Comparison of ENCODE assay signal across 19 cellular contexts in the genomic region with DNA sequence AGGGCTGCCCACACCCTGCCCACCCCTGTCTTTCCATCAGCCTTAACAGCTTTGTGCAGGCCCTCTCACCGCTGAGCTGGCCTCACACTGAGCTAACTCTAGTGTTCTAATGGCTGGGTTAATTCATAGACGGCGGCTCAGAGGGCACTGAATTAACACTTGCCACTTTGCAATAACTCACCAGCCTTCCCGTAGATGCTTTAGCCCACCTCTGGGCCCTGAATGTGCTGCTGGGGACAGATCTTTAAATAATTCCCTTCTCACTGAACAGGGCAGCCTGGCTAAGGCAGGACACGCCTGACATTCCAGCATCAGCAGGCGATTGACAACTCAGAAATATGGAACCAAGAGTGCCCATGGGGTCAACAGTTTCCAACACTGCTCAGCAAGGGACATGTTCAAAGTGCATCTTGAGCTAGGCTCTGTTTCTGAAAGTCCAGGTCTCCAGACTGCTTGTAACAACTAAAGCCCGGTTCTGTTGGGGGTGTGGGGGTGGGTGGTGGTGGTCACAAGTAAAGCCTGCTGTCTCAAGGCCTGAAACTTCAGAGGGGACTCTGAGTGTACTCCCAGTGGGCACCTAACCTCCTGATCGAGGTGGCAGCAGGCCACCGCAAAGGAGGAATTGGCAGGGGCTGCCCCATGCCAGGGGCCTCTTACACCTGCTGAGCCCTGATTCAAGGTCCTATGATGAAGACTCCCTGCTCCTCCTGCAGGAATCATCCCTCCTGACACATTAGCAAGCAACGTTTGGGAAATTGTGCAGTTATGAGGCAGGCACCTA.
"Had no signal": no experiment of that assay in that cellular context is flagged by ENCODE, and none has a peak within 500 bp of the region (broad histone marks: within the 10 kb centered on the region; RNA-seq: fewer than 3 reads in every experiment).

No MANE protein-coding gene starts in this region.

- H3K36me3 ChIP-seq: cardiac muscle cell, left ventricle myocardium inferior, spleen, thoracic aorta, upper lobe of left lung had no signal

- ATAC-seq: foreskin keratinocyte had no signal

- H3K9me3 ChIP-seq: left ventricle myocardium inferior, spleen, thoracic aorta, upper lobe of left lung had no signal

- H3K9me3 Mint-ChIP-seq: activated B cell treated with CpG ODN at 0.5 μM for 24 hours; activated CD4-positive, alpha-beta memory T cell treated with anti-CD3 and anti-CD28 coated beads, Interleukin-2, amount 10 ng/mL, durations not matched to agents 7 days and 5 days; activated naive CD4-positive, alpha-beta T cell treated with anti-CD3 and anti-CD28 coated beads, Interleukin-2, amount 10 ng/mL, durations not matched to agents 7 days and 5 days; immature natural killer cell had no signal

- DNase-seq: activated B cell treated with CpG ODN at 0.5 μM for 24 hours; activated CD4-positive, alpha-beta memory T cell treated with anti-CD3 and anti-CD28 coated beads, Interleukin-2, amount 10 ng/mL, durations not matched to agents 7 days and 5 days; activated CD4-positive, alpha-beta T cell treated with anti-CD3 and anti-CD28 coated beads for 4 hours; activated effector memory CD4-positive, alpha-beta T cell treated with anti-CD3 and anti-CD28 coated beads, Interleukin-2, amount 50 U/mL, for 16 hours; activated naive CD4-positive, alpha-beta T cell treated with anti-CD3 and anti-CD28 coated beads, Interleukin-2, amount 10 ng/mL, durations not matched to agents 7 days and 5 days; effector CD4-positive, alpha-beta T cell; foreskin keratinocyte; immature natural killer cell; kidney glomerular epithelial cell; left ventricle myocardium inferior; spleen; stimulated activated CD4-positive, alpha-beta T cell treated with anti-CD3 and anti-CD28 coated beads, Interleukin-4, amount 100 ng/mL, for 1 hour; stimulated activated naive CD4-positive, alpha-beta T cell treated with Interleukin-2 at 50 U/mL for 16 hours; T-helper 9 cell; upper lobe of left lung had no signal

- H3K36me3 Mint-ChIP-seq: activated naive CD4-positive, alpha-beta T cell treated with anti-CD3 and anti-CD28 coated beads, Interleukin-2, amount 10 ng/mL, durations not matched to agents 7 days and 5 days; immature natural killer cell had no signal

- H3K27ac ChIP-seq: cardiac muscle cell, foreskin keratinocyte, hepatocyte, left ventricle myocardium inferior, spleen, thoracic aorta, upper lobe of left lung had no signal

- H3K4me1 Mint-ChIP-seq: activated B cell treated with CpG ODN at 0.5 μM for 24 hours; activated CD4-positive, alpha-beta memory T cell treated with anti-CD3 and anti-CD28 coated beads, Interleukin-2, amount 10 ng/mL, durations not matched to agents 7 days and 5 days; activated naive CD4-positive, alpha-beta T cell treated with anti-CD3 and anti-CD28 coated beads, Interleukin-2, amount 10 ng/mL, durations not matched to agents 7 days and 5 days; immature natural killer cell had no signal

- H3K27ac Mint-ChIP-seq: activated B cell treated with CpG ODN at 0.5 μM for 24 hours; activated CD4-positive, alpha-beta memory T cell treated with anti-CD3 and anti-CD28 coated beads, Interleukin-2, amount 10 ng/mL, durations not matched to agents 7 days and 5 days; activated naive CD4-positive, alpha-beta T cell treated with anti-CD3 and anti-CD28 coated beads, Interleukin-2, amount 10 ng/mL, durations not matched to agents 7 days and 5 days; immature natural killer cell; progenitor cell of endocrine pancreas had no signal

- H3K27me3 ChIP-seq: cardiac muscle cell, hepatocyte, spleen, upper lobe of left lung had no signal

- H3K4me2 ChIP-seq: hepatocyte had no signal

- H3K4me3 Mint-ChIP-seq: activated B cell treated with CpG ODN at 0.5 μM for 24 hours; activated CD4-positive, alpha-beta memory T cell treated with anti-CD3 and anti-CD28 coated beads, Interleukin-2, amount 10 ng/mL, durations not matched to agents 7 days and 5 days; activated naive CD4-positive, alpha-beta T cell treated with anti-CD3 and anti-CD28 coated beads, Interleukin-2, amount 10 ng/mL, durations not matched to agents 7 days and 5 days; immature natural killer cell had no signal

- H3K4me1 ChIP-seq: foreskin keratinocyte, spleen, upper lobe of left lung had no signal

- H3K79me2 ChIP-seq: hepatocyte had no signal

- H3K4me3 ChIP-seq: cardiac muscle cell, hepatocyte, left ventricle myocardium inferior, spleen, thoracic aorta, upper lobe of left lung had no signal

- H2AFZ ChIP-seq: hepatocyte had no signal
